ENCODE assay signal across 8 cellular contexts in the genomic region with DNA sequence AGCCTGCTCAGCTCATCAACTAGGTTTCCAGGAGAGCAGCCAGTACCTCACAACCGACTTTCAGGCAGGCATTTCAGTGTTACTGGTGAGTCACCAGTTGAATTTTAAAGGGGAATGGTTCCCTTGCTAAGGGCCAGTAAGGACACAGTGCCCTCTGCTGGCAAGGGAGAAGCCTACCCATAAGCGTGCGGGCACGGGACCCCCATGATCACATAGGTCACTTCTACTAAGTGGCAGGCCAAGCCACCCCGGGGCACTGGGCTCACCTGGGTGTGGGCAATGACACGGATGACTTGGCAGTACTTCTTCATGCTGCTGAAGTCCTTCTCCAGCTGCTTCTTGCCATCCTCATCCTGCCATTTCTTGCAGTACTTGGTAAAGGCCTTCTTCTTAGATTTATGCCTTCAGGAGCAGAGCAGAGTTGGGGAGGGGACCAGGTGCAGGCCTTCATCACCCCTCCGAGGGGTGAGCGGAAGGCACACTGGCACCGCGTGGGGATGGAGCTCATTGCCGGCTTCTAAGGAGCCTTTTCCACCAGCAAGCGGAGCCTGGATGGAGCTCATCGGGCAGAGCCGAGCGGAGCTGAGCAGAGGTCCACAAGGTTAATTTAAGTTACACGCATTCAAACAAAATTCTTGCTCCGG. TPM values are rescaled to one million over a fixed set of nuclear protein-coding genes. Genes with fewer than 3 reads are reported as not detected.
A peak's percentile ranks its signal among the peaks of the same experiment; 100 is the strongest.
DNase-seq lines count a peak whose midpoint lies in the region; ATAC-seq and TF ChIP-seq lines count a peak whose summit lies in the region.

No MANE protein-coding gene starts in this region.

- H3K79me2 ChIP-seq in hepatocyte, result peaks cover 53% of the 10 kb centered on the region

- intact Hi-C loops in sigmoid colon (cut with DNase I), result loop anchor here (1.0 to 5.0 kb wide), 4 partner anchors 145 to 614 kb away; partner anchors contain the start of genes APOBEC3C and JOSD1

- no peak for TF ChIP-seq EP300 in sigmoid colon (IDR thresholded peaks at IDR 0.05)

- WGBS in hepatocyte (ENCODE audit: low lambda C conversion rate, missing lambda C conversion rate), result 52% methylated on average over 17 of the region's 17 CpGs
- WGBS in sigmoid colon, 2 donors, result 41 to 52% methylated on average over 17 of the region's 17 CpGs

- in situ Hi-C loops in astrocyte of the cerebellum (cut with HindIII; ENCODE audit: low sequenced_read_pairs), result loop anchor here (5.0 kb wide), 1 partner anchor 79 kb away; no protein-coding TSS in a partner anchor

- no peak overlapping the region for H2AFZ ChIP-seq in hepatocyte

- DNase-seq in ELR (ENCODE audit: low read depth) (peak; percentile 94), NAMALWA (ENCODE audit: low spot score) (peak; percentile 87), T-helper 9 cell (peak; percentile 69), astrocyte of the cerebellum (ENCODE audit: low read depth) (peak; percentile 91), hepatocyte (ENCODE audit: low spot score) (peak; percentile 91), sigmoid colon (peak; percentile 89), OCI-M2 (lab: John Stamatoyannopoulos, UW; ENCODE audit: unreplicated experiment) (no peak)

- H3K4me2 ChIP-seq in hepatocyte, result peak overlapping the region; percentile 98

- peaks cover 73% of the 10 kb centered on the region for H4K20me1 ChIP-seq in hepatocyte (ENCODE audit: insufficient read depth, poor library complexity, severe bottlenecking)

- H3K9me2 ChIP-seq in hepatocyte (replicated peaks; ENCODE audit: insufficient read depth), result no peaks in the 10 kb centered on the region

- no peak for ATAC-seq in GM18907 (IDR thresholded peaks at IDR 0.05; ENCODE audit: unreplicated experiment)

- H3K9me3 ChIP-seq in hepatocyte (ENCODE audit: low read depth) (no peaks in the 10 kb centered on the region), sigmoid colon (no peaks in the 10 kb centered on the region)

- peak overlapping the region; percentile 88 for H3K4me3 ChIP-seq in astrocyte of the cerebellum (ENCODE audit: low read depth, low read length)
- H3K4me3 ChIP-seq in hepatocyte, result peak overlapping the region; percentile 62
- peak overlapping the region in 2 of 4 donors; percentile 3 to 22 for H3K4me3 ChIP-seq in sigmoid colon

- peaks cover 31% of the 10 kb centered on the region for H3K4me1 ChIP-seq in hepatocyte (ENCODE audit: insufficient read depth)
- peaks cover 0 to 56% (median 44%) of the 10 kb centered on the region in 4 donors for H3K4me1 ChIP-seq in sigmoid colon

- H3K36me3 ChIP-seq in hepatocyte (replicated peaks; ENCODE audit: insufficient read depth, low read depth), result no peaks in the 10 kb centered on the region
- peaks cover 50 to 67% (median 58%) of the 10 kb centered on the region in 4 donors for H3K36me3 ChIP-seq in sigmoid colon

- H3K27ac ChIP-seq in hepatocyte, result no peak overlapping the region
- peak overlapping the region; percentile 68 to 99 (median 92) for H3K27ac ChIP-seq in sigmoid colon

- TF ChIP-seq CTCF in astrocyte of the cerebellum (IDR thresholded peaks at IDR 0.05; ENCODE audit: low read depth, low read length, missing control alignments) (peak; percentile 90), hepatocyte (IDR thresholded peaks at IDR 0.05; ENCODE audit: poor library complexity) (peak; percentile 79), sigmoid colon (IDR thresholded peaks at IDR 0.05) (peak; percentile 79 to 87 (median 84))

- no peak for TF ChIP-seq POLR2A in sigmoid colon (IDR thresholded peaks at IDR 0.05)

- no peaks in the 10 kb centered on the region for H3K27me3 ChIP-seq in hepatocyte
- H3K27me3 ChIP-seq in sigmoid colon, result no peaks in the 10 kb centered on the region

RNA-seq across cellular contexts. Expression of gene RPL3, which starts 2.9 kb away (rescaled TPM):
- 2,461 and 2,819 TPM in 2 replicates for total RNA-seq in hepatocyte
- polyA plus RNA-seq in hepatocyte, result 1,044 and 1,068 TPM in 2 replicates
- total RNA-seq in sigmoid colon, result 1,000 to 10,000 TPM; 1,532 to 2,212 (median 2,076) TPM
- 1,000 to 10,000 TPM; 2,602 to 4,917 (median 3,303) TPM for polyA plus RNA-seq in sigmoid colon

RNA-seq across cellular contexts. Expression of gene SYNGR1, which starts 33.2 kb away (rescaled TPM):
- total RNA-seq in hepatocyte (15.8 and 23.1 TPM in 2 replicates), sigmoid colon (10 to 100 TPM; 14.5 to 29.4 (median 20.2) TPM)
- polyA plus RNA-seq in hepatocyte (58.8 and 92.7 TPM in 2 replicates), sigmoid colon (1 to 10 TPM in 2 of 3 donors, under 1 TPM in 1; 0.69 to 8.4 (median 7.5) TPM)
